ENCODE assay signal across 31 cellular contexts in genomic region chr1:59452026-59452425, GRCh38.
"Had no signal": no experiment of that assay in that cellular context is flagged by ENCODE, and none has a peak within 500 bp of the region (broad histone marks: within the 10 kb centered on the region; RNA-seq: fewer than 3 reads in every experiment).

No MANE protein-coding gene starts in this region.

- H3K4me3 Mint-ChIP-seq: activated CD4-positive, alpha-beta memory T cell treated with anti-CD3 and anti-CD28 coated beads for 36 hours; activated naive CD4-positive, alpha-beta T cell treated with anti-CD3 and anti-CD28 coated beads for 36 hours; activated T-cell treated with anti-CD3 and anti-CD28 coated beads, Interleukin-2, amount 50 U/mL, for 4 hours; activated T-helper 1 cell treated with anti-CD3 and anti-CD28 coated beads, Interleukin-12 subunit alpha, Interleukin-12 subunit beta, Interleukin-2, Interleukin-4 antibody, amounts not matched to agents 30 ng/mL and 10 ng/mL and 1 ng/mL, durations not matched to agents 14 hours and 24 hours and 36 hours; T-helper 1 cell treated with Interleukin-12 subunit alpha and Interleukin-12 subunit beta and Interleukin-4 antibody, amounts not matched to agents 30 μg/mL and 1 μg/mL, for 36 hours; T-helper 2 cell treated with Interferon-gamma antibody and Interleukin-4, amounts not matched to agents 5 μg/mL and 100 μg/mL, for 36 hours; WTC11 had no signal

- H3K27me3 Mint-ChIP-seq: activated CD4-positive, alpha-beta memory T cell treated with anti-CD3 and anti-CD28 coated beads for 36 hours had no signal

- H3K4me3 ChIP-seq: adrenal gland, body of pancreas, breast epithelium, Peyer's patch had no signal

- H3K27ac ChIP-seq: adrenal gland, breast epithelium, KMS-11, Peyer's patch had no signal

- ATAC-seq: activated CD4-positive, CD25-positive, alpha-beta regulatory T cell treated with anti-CD3 and anti-CD28 coated beads, Interleukin-2, amount 50 U/mL, for 24 hours; activated naive CD4-positive, alpha-beta T cell treated with anti-CD3 and anti-CD28 coated beads, Interleukin-2, amount 50 U/mL, for 72 hours; activated T-cell treated with anti-CD3 and anti-CD28 coated beads, Interleukin-2, amount 50 U/mL, for 4 hours; body of pancreas; PC-3; WTC11 had no signal

- H3K9ac ChIP-seq: KMS-11 had no signal

- H3K4me2 ChIP-seq: KMS-11 had no signal

- H3K9me3 Mint-ChIP-seq: activated CD4-positive, alpha-beta memory T cell treated with anti-CD3 and anti-CD28 coated beads for 36 hours; activated naive CD4-positive, alpha-beta T cell treated with anti-CD3 and anti-CD28 coated beads for 36 hours; activated naive CD4-positive, alpha-beta T cell treated with anti-CD3 and anti-CD28 coated beads, Interleukin-2, amount 50 U/mL, for 72 hours; activated T-cell treated with anti-CD3 and anti-CD28 coated beads, Interleukin-2, amount 50 U/mL, for 4 hours; activated T-helper 1 cell treated with anti-CD3 and anti-CD28 coated beads, Interleukin-12 subunit alpha, Interleukin-12 subunit beta, Interleukin-2, Interleukin-4 antibody, amounts not matched to agents 30 ng/mL and 10 ng/mL and 1 ng/mL, durations not matched to agents 14 hours and 24 hours and 36 hours; T-helper 1 cell treated with Interleukin-12 subunit alpha and Interleukin-12 subunit beta and Interleukin-4 antibody, amounts not matched to agents 30 μg/mL and 1 μg/mL, for 36 hours; WTC11 had no signal

- H3K36me3 ChIP-seq: adrenal gland, breast epithelium, Peyer's patch had no signal

- H3K36me3 Mint-ChIP-seq: activated CD4-positive, alpha-beta memory T cell treated with anti-CD3 and anti-CD28 coated beads for 36 hours; WTC11 had no signal

- H3K4me1 ChIP-seq: body of pancreas, breast epithelium, Peyer's patch had no signal

- H3K27me3 ChIP-seq: adrenal gland, body of pancreas, breast epithelium, Peyer's patch had no signal

- H3K9me3 ChIP-seq: body of pancreas, breast epithelium, Peyer's patch had no signal

- H3K27ac Mint-ChIP-seq: activated CD4-positive, alpha-beta memory T cell treated with anti-CD3 and anti-CD28 coated beads for 36 hours; activated naive CD4-positive, alpha-beta T cell treated with anti-CD3 and anti-CD28 coated beads for 36 hours; activated naive CD4-positive, alpha-beta T cell treated with anti-CD3 and anti-CD28 coated beads, Interleukin-2, amount 50 U/mL, for 72 hours; activated T-helper 1 cell treated with anti-CD3 and anti-CD28 coated beads, Interleukin-12 subunit alpha, Interleukin-12 subunit beta, Interleukin-2, Interleukin-4 antibody, amounts not matched to agents 30 ng/mL and 10 ng/mL and 1 ng/mL, durations not matched to agents 14 hours and 24 hours and 36 hours; T-helper 1 cell treated with Interleukin-12 subunit alpha and Interleukin-12 subunit beta and Interleukin-4 antibody, amounts not matched to agents 30 μg/mL and 1 μg/mL, for 36 hours; T-helper 2 cell treated with Interferon-gamma antibody and Interleukin-4, amounts not matched to agents 5 μg/mL and 100 μg/mL, for 36 hours; WTC11 had no signal

- DNase-seq: activated CD4-positive, alpha-beta memory T cell treated with anti-CD3 and anti-CD28 coated beads for 36 hours; activated CD4-positive, alpha-beta T cell treated with anti-CD3 and anti-CD28 coated beads for 4 hours; activated CD4-positive, alpha-beta T cell treated with anti-CD3 and anti-CD28 coated beads, Interleukin-2, amount 50 U/mL, for 1 hour; activated CD8-positive, alpha-beta memory T cell treated with anti-CD3 and anti-CD28 coated beads, Interleukin-2, amount 50 U/mL, for 4 hours; activated gamma-delta T cell treated with Interleukin-2 at 50 U/mL for 16 hours; activated naive CD4-positive, alpha-beta T cell treated with anti-CD3 and anti-CD28 coated beads for 36 hours; activated T-cell treated with anti-CD3 and anti-CD28 coated beads for 4 hours; activated T-cell treated with anti-CD3 and anti-CD28 coated beads, Interleukin-2, amount 50 U/mL, for 4 hours; adrenal gland; body of pancreas; NCI-H1092 treated with DMSO at 0.1 percent for 48 hours; NCI-H146; NCI-H187; NCI-H2107; NCI-H2171; NCI-H510A; NCI-H526; NCI-H748 treated with DMSO at 0.1 percent for 48 hours; NK-92 treated with Interleukin-12 subunit alpha and Interleukin-12 subunit beta, amount 100 ng/mL, for 24 hours; PC-3; Peyer's patch; RPMI8226; SHP77 treated with DMSO at 0.1 percent for 48 hours had no signal
